In genomic region chr15:36406366-36406765, GRCh38 we compare ENCODE assay signal across 16 cellular contexts.
"Had no signal": no experiment of that assay in that cellular context is flagged by ENCODE, and none has a peak within 500 bp of the region (broad histone marks: within the 10 kb centered on the region; RNA-seq: fewer than 3 reads in every experiment).

No MANE protein-coding gene starts in this region.

- H3K27ac Mint-ChIP-seq: activated CD4-positive, alpha-beta memory T cell treated with anti-CD3 and anti-CD28 coated beads for 36 hours; activated CD4-positive, alpha-beta T cell treated with anti-CD3 and anti-CD28 coated beads for 36 hours; activated CD8-positive, alpha-beta memory T cell treated with anti-CD3 and anti-CD28 coated beads, Interleukin-2, amount 10 ng/mL, durations not matched to agents 7 days and 5 days; activated naive CD4-positive, alpha-beta T cell treated with anti-CD3 and anti-CD28 coated beads, Interleukin-2, amount 10 ng/mL, durations not matched to agents 7 days and 5 days; activated T-helper 2 cell treated with anti-CD3 and anti-CD28 coated beads, Interferon-gamma antibody, Interleukin-2, Interleukin-4, amounts not matched to agents 10 μg/mL and 5 μg/mL and 100 μg/mL, durations not matched to agents 14 hours and 24 hours and 36 hours; stimulated activated naive B cell treated with anti-CD40 and anti-IgM and Interleukin-4, amounts not matched to agents 10 μg/mL and 1 μg/mL and 100 μg/mL, for 72 hours; T-helper 1 cell treated with Interleukin-12 subunit alpha and Interleukin-12 subunit beta and Interleukin-4 antibody, amounts not matched to agents 30 μg/mL and 1 μg/mL, for 36 hours had no signal

- ATAC-seq: activated CD4-positive, alpha-beta T cell treated with anti-CD3 and anti-CD28 coated beads for 36 hours; activated CD8-positive, alpha-beta memory T cell treated with anti-CD3 and anti-CD28 coated beads, Interleukin-2, amount 10 ng/mL, durations not matched to agents 7 days and 5 days; stimulated activated naive B cell treated with anti-CD40 and anti-IgM and Interleukin-4, amounts not matched to agents 10 μg/mL and 1 μg/mL and 100 μg/mL, for 72 hours had no signal

- H3K9me3 Mint-ChIP-seq: activated CD4-positive, alpha-beta memory T cell treated with anti-CD3 and anti-CD28 coated beads for 36 hours; activated naive CD4-positive, alpha-beta T cell treated with anti-CD3 and anti-CD28 coated beads, Interleukin-2, amount 10 ng/mL, durations not matched to agents 7 days and 5 days; neural crest cell; stimulated activated naive B cell treated with anti-CD40 and anti-IgM and Interleukin-4, amounts not matched to agents 10 μg/mL and 1 μg/mL and 100 μg/mL, for 72 hours; T-helper 1 cell treated with Interleukin-12 subunit alpha and Interleukin-12 subunit beta and Interleukin-4 antibody, amounts not matched to agents 30 μg/mL and 1 μg/mL, for 36 hours had no signal

- H3K36me3 Mint-ChIP-seq: activated CD4-positive, alpha-beta memory T cell treated with anti-CD3 and anti-CD28 coated beads for 36 hours; activated CD8-positive, alpha-beta memory T cell treated with anti-CD3 and anti-CD28 coated beads, Interleukin-2, amount 10 ng/mL, durations not matched to agents 7 days and 5 days; activated naive CD4-positive, alpha-beta T cell treated with anti-CD3 and anti-CD28 coated beads, Interleukin-2, amount 10 ng/mL, durations not matched to agents 7 days and 5 days; stimulated activated naive B cell treated with anti-CD40 and anti-IgM and Interleukin-4, amounts not matched to agents 10 μg/mL and 1 μg/mL and 100 μg/mL, for 72 hours had no signal

- H3K27me3 ChIP-seq: esophagus squamous epithelium, transverse colon had no signal

- DNase-seq: activated CD4-positive, alpha-beta memory T cell treated with anti-CD3 and anti-CD28 coated beads for 36 hours; activated CD4-positive, alpha-beta T cell treated with anti-CD3 and anti-CD28 coated beads for 36 hours; activated CD8-positive, alpha-beta memory T cell treated with anti-CD3 and anti-CD28 coated beads, Interleukin-2, amount 10 ng/mL, durations not matched to agents 7 days and 5 days; activated naive CD4-positive, alpha-beta T cell treated with anti-CD3 and anti-CD28 coated beads, Interleukin-2, amount 10 ng/mL, durations not matched to agents 7 days and 5 days; activated T-cell treated with anti-CD3 and anti-CD28 coated beads, Interleukin-2, amount 50 U/mL, for 1 hour; esophagus squamous epithelium; foreskin fibroblast; retina; stimulated activated CD4-positive, alpha-beta T cell treated with anti-CD3 and anti-CD28 coated beads, Interleukin-4, amount 100 ng/mL, for 1 hour; stimulated activated naive B cell treated with anti-CD40 and anti-IgM and Interleukin-4, amounts not matched to agents 10 μg/mL and 1 μg/mL and 100 μg/mL, for 72 hours; transverse colon; WERI-Rb-1 had no signal

- H3K4me1 Mint-ChIP-seq: activated CD4-positive, alpha-beta T cell treated with anti-CD3 and anti-CD28 coated beads for 36 hours; activated CD8-positive, alpha-beta memory T cell treated with anti-CD3 and anti-CD28 coated beads, Interleukin-2, amount 10 ng/mL, durations not matched to agents 7 days and 5 days; activated naive CD4-positive, alpha-beta T cell treated with anti-CD3 and anti-CD28 coated beads, Interleukin-2, amount 10 ng/mL, durations not matched to agents 7 days and 5 days; stimulated activated naive B cell treated with anti-CD40 and anti-IgM and Interleukin-4, amounts not matched to agents 10 μg/mL and 1 μg/mL and 100 μg/mL, for 72 hours had no signal

- H3K27ac ChIP-seq: esophagus squamous epithelium, parathyroid adenoma, transverse colon, WERI-Rb-1 had no signal

- H2AFZ ChIP-seq: parathyroid adenoma had no signal

- H3K27me3 Mint-ChIP-seq: activated CD4-positive, alpha-beta memory T cell treated with anti-CD3 and anti-CD28 coated beads for 36 hours; activated CD4-positive, alpha-beta T cell treated with anti-CD3 and anti-CD28 coated beads for 36 hours; activated CD8-positive, alpha-beta memory T cell treated with anti-CD3 and anti-CD28 coated beads, Interleukin-2, amount 10 ng/mL, durations not matched to agents 7 days and 5 days; activated naive CD4-positive, alpha-beta T cell treated with anti-CD3 and anti-CD28 coated beads, Interleukin-2, amount 10 ng/mL, durations not matched to agents 7 days and 5 days; stimulated activated naive B cell treated with anti-CD40 and anti-IgM and Interleukin-4, amounts not matched to agents 10 μg/mL and 1 μg/mL and 100 μg/mL, for 72 hours had no signal

- H3K9me3 ChIP-seq: esophagus squamous epithelium, transverse colon had no signal

- H3K9ac ChIP-seq: parathyroid adenoma had no signal

- H3K4me1 ChIP-seq: esophagus squamous epithelium, parathyroid adenoma, transverse colon had no signal

- H3K4me3 ChIP-seq: esophagus squamous epithelium, transverse colon had no signal

- H3K79me2 ChIP-seq: parathyroid adenoma had no signal

- H3K36me3 ChIP-seq: esophagus squamous epithelium, transverse colon, WERI-Rb-1 had no signal

- H3K4me3 Mint-ChIP-seq: activated CD4-positive, alpha-beta memory T cell treated with anti-CD3 and anti-CD28 coated beads for 36 hours; activated CD4-positive, alpha-beta T cell treated with anti-CD3 and anti-CD28 coated beads for 36 hours; activated CD8-positive, alpha-beta memory T cell treated with anti-CD3 and anti-CD28 coated beads, Interleukin-2, amount 10 ng/mL, durations not matched to agents 7 days and 5 days; activated naive CD4-positive, alpha-beta T cell treated with anti-CD3 and anti-CD28 coated beads, Interleukin-2, amount 10 ng/mL, durations not matched to agents 7 days and 5 days; neural crest cell; stimulated activated naive B cell treated with anti-CD40 and anti-IgM and Interleukin-4, amounts not matched to agents 10 μg/mL and 1 μg/mL and 100 μg/mL, for 72 hours; T-helper 1 cell treated with Interleukin-12 subunit alpha and Interleukin-12 subunit beta and Interleukin-4 antibody, amounts not matched to agents 30 μg/mL and 1 μg/mL, for 36 hours had no signal
